ENCODE assay signal across 8 cellular contexts in the genomic region with DNA sequence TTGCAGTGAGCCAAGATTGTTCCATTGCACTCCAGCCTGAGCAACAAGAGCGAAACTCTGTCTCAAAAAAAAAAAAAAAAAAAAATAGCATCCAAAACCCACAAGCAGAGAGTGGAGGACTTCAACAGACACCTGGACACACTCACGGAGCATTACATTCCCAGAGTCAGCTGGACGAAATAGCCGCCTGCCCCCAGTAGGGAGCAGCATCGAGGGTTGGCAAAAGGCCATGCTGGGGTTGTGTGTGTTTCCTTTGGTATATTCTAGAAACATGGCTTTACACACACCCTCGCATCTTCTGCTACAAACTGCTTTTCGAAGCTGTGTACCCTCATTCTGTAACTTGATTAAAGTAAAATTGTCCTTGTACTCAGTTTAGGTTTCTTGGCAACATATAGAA.
A peak's percentile ranks its signal among the peaks of the same experiment; 100 is the strongest.
DNase-seq lines count a peak whose midpoint lies in the region; ATAC-seq and TF ChIP-seq lines count a peak whose summit lies in the region.

No MANE protein-coding gene starts in this region.

- no peak for ATAC-seq in GM18520 (IDR thresholded peaks at IDR 0.05; ENCODE audit: unreplicated experiment)

- CTCF ChIA-PET in GM10248 (lab: Yijun Ruan, JAX): interaction anchor here (1.2 to 2.9 kb wide), 6 partner anchors 11 to 288 kb away, joined by 3 to 16 read pairs (median 6); no protein-coding TSS in a partner anchor

- DNase-seq in GM10248 (ENCODE audit: extremely low spot score) (no peak), NCI-H69 (lab: John Stamatoyannopoulos, UW) (peak; percentile 74), iPS-NIHi7 (ENCODE audit: extremely low spot score) (peak; percentile 65), NCI-H128 (lab: John Stamatoyannopoulos, UW; ENCODE audit: unreplicated experiment) (no peak), GM19238 (ENCODE audit: insufficient read length, low spot score) (no peak)
- peak; percentile 32 for DNase-seq in activated effector memory CD4-positive, alpha-beta T cell treated with Interleukin-2 at 50 U/mL for 16 hours
- DNase-seq in stimulated activated CD4-positive, alpha-beta T cell treated with anti-CD3 and anti-CD28 coated beads, TNF-alpha, amount 100 ng/mL, for 48 hours (ENCODE audit: low read depth in 3 of 3): peak in 2 of 3 donors; percentile 25 to 27

- TF ChIP-seq CTCF in GM10248 (IDR thresholded peaks at IDR 0.05; ENCODE audit: control extremely low read depth, extremely low read depth, low read depth, missing control alignments): peak; percentile 35

- POLR2A ChIA-PET in GM10248 (lab: Yijun Ruan, JAX): no interaction called here

Comparison
In these comparisons a context has a peak if more than half of its experiments do, and no peak if none do; other contexts are left out.
1. DNase-seq: peak in NCI-H69 (single experiment), activated effector memory CD4-positive, alpha-beta T cell treated with Interleukin-2 at 50 U/mL for 16 hours (single experiment), iPS-NIHi7 (single experiment) and stimulated activated CD4-positive, alpha-beta T cell treated with anti-CD3 and anti-CD28 coated beads, TNF-alpha, amount 100 ng/mL, for 48 hours (2 of 3); none in GM10248 (single experiment), NCI-H128 (single experiment) and GM19238 (single experiment).